Comparison of ENCODE assay signal across 9 cellular contexts in genomic region chr7:104985259-104985617, GRCh38. TPM values are rescaled to one million over a fixed set of nuclear protein-coding genes. Genes with fewer than 3 reads are reported as not detected.
DNase-seq lines count a peak whose midpoint lies in the region; ATAC-seq and TF ChIP-seq lines count a peak whose summit lies in the region.
"Had no signal": no experiment of that assay in that cellular context is flagged by ENCODE, and none has a peak within 500 bp of the region (broad histone marks: within the 10 kb centered on the region; RNA-seq: fewer than 3 reads in every experiment).

No MANE protein-coding gene starts in this region.

- no peaks in the 10 kb centered on the region for H3K9me3 Mint-ChIP-seq in CD8-positive, alpha-beta memory T cell

- POLR2A ChIA-PET in CD8-positive, alpha-beta memory T cell (lab: Charles Lee): interaction anchor here (0.9 to 9.3 kb wide), 2 partner anchors 26 to 494 kb away, joined by 3 to 227 read pairs; partner anchors contain the start of gene KMT2E

- peaks cover 41% of the 10 kb centered on the region for H3K79me2 ChIP-seq in Karpas-422 (ENCODE audit: low read length)

- H3K27ac Mint-ChIP-seq in CD8-positive, alpha-beta memory T cell: peak overlapping the region in 7 of 8 donors; percentile 98 to 100 (median 100)

- CTCF ChIA-PET in CD8-positive, alpha-beta memory T cell (lab: Charles Lee): interaction anchor here (0.8 to 9.6 kb wide), 4 partner anchors 8 to 545 kb away, joined by 3 to 204 read pairs (median 7); partner anchors contain the start of gene KMT2E

- ATAC-seq in HG02798 (IDR thresholded peaks at IDR 0.05; ENCODE audit: poor library complexity, unreplicated experiment): no peak

- no peak overlapping the region for H3K4me2 ChIP-seq in Karpas-422 (ENCODE audit: low read depth, low read length, poor library complexity, severe bottlenecking)

- H3K27me3 ChIP-seq in CD8-positive, alpha-beta memory T cell (ENCODE audit: insufficient read depth, low read length, poor library complexity, severe bottlenecking): no peaks in the 10 kb centered on the region
- H3K27me3 ChIP-seq in Karpas-422 (ENCODE audit: low read length): no peaks in the 10 kb centered on the region
- H3K27me3 ChIP-seq in colonic mucosa: no peaks in the 10 kb centered on the region
- no peaks in the 10 kb centered on the region for H3K27me3 ChIP-seq in neutrophil

- no peak overlapping the region for H3K4me3 ChIP-seq in CD8-positive, alpha-beta memory T cell (ENCODE audit: low read length)
- H3K4me3 ChIP-seq in Karpas-422 (ENCODE audit: low read length) (peak overlapping the region; percentile 71), colonic mucosa (no peak overlapping the region), neutrophil (ENCODE audit: low read depth in 1 of 2, low read length in 1 of 2) (no peak overlapping the region)

- H4K20me1 ChIP-seq in Karpas-422 (ENCODE audit: insufficient read depth, low read depth, low read length): peaks cover 33% of the 10 kb centered on the region; the same call in 1 of the 2 replicates

- intact Hi-C loops in colonic mucosa (cut with DNase I): no loop called here

- DNase-seq in CD8-positive, alpha-beta memory T cell: no peak
- DNase-seq in Karpas-422 (no peak), colonic mucosa (no peak), amniotic stem cell (lab: John Stamatoyannopoulos, UW) (no peak), SW 1271 (lab: John Stamatoyannopoulos, UW) (no peak), NCI-H446 (lab: John Stamatoyannopoulos, UW) (no peak)
- DNase-seq: central memory CD4-positive, alpha-beta T cell had no signal

- peaks cover 0 to 20% (median 1%) of the 10 kb centered on the region in 3 donors for H3K36me3 Mint-ChIP-seq in CD8-positive, alpha-beta memory T cell

- peaks cover 55 to 76% (median 60%) of the 10 kb centered on the region in 3 donors for H3K4me1 Mint-ChIP-seq in CD8-positive, alpha-beta memory T cell

- no peaks in the 10 kb centered on the region for H3K36me3 ChIP-seq in CD8-positive, alpha-beta memory T cell (ENCODE audit: insufficient read depth, low read length)
- H3K36me3 ChIP-seq in Karpas-422 (ENCODE audit: insufficient read depth, low read length): peaks cover 4% of the 10 kb centered on the region; the same call in 1 of the 2 replicates
- H3K36me3 ChIP-seq in colonic mucosa: no peaks in the 10 kb centered on the region
- H3K36me3 ChIP-seq in neutrophil: no peaks in the 10 kb centered on the region

- no peaks in the 10 kb centered on the region for H3K27me3 Mint-ChIP-seq in CD8-positive, alpha-beta memory T cell

- H2AFZ ChIP-seq in Karpas-422 (ENCODE audit: low read length): no peak overlapping the region

- peak overlapping the region; percentile 76 for H3K9ac ChIP-seq in Karpas-422 (ENCODE audit: low read length)
- H3K9ac ChIP-seq in colonic mucosa (ENCODE audit: low read depth in 2 of 2, low read length in 2 of 2): peak overlapping the region in 1 of 2 donors; percentile 97

- H3K9me3 ChIP-seq in CD8-positive, alpha-beta memory T cell (ENCODE audit: low read length): no peaks in the 10 kb centered on the region
- H3K9me3 ChIP-seq in Karpas-422 (ENCODE audit: low read length) (no peaks in the 10 kb centered on the region), colonic mucosa (no peaks in the 10 kb centered on the region), neutrophil (no peaks in the 10 kb centered on the region)

- H3K27ac ChIP-seq in CD8-positive, alpha-beta memory T cell (ENCODE audit: low read depth, low read length): peak overlapping the region; percentile 98
- peak overlapping the region; percentile 63 for H3K27ac ChIP-seq in Karpas-422 (ENCODE audit: low read length)
- H3K27ac ChIP-seq in colonic mucosa: peak overlapping the region; percentile 97
- H3K27ac ChIP-seq in neutrophil: peak overlapping the region; percentile 93

- H3K4me1 ChIP-seq in CD8-positive, alpha-beta memory T cell (ENCODE audit: insufficient read depth, low read length): peaks cover 25% of the 10 kb centered on the region
- H3K4me1 ChIP-seq in Karpas-422 (ENCODE audit: low read length) (peaks cover 28% of the 10 kb centered on the region), colonic mucosa (peaks cover 5% of the 10 kb centered on the region), neutrophil (ENCODE audit: control insufficient read depth in 1 of 2, insufficient read depth in 1 of 2, low read depth in 1 of 2, low read length in 1 of 2) (peaks cover 35 to 43% of the 10 kb centered on the region in 2 experiments)

- TF ChIP-seq CTCF in colonic mucosa (IDR thresholded peaks at IDR 0.05) (no peak), neutrophil (IDR thresholded peaks at IDR 0.05) (no peak)

- H3K4me3 Mint-ChIP-seq in CD8-positive, alpha-beta memory T cell: peak overlapping the region; percentile 2 to 100 (median 95)

- no peaks in the 10 kb centered on the region for H3K9me2 ChIP-seq in Karpas-422 (replicated peaks; ENCODE audit: insufficient read depth, low read length)

RNA-seq across cellular contexts. Expression of gene KMT2E, which starts 28.8 kb away (rescaled TPM):
- 10 to 100 TPM; 81.0 to 87.5 TPM for total RNA-seq in CD8-positive, alpha-beta memory T cell
- 237 TPM for polyA plus RNA-seq in CD8-positive, alpha-beta memory T cell
- 95.3 and 107 TPM in 2 replicates for total RNA-seq in Karpas-422 (2014; rRNA removed; shearing (Covaris generic); ENCODE audit: low replicate concordance)
- total RNA-seq in colonic mucosa: 100 to 1,000 TPM in 1 of 2 donors, 10 to 100 TPM in 1; 78.6 to 116 TPM
